In genomic region chr19:19775891-19776205, GRCh38 we compare ENCODE assay signal across 8 cellular contexts. TPM values are rescaled to one million over a fixed set of nuclear protein-coding genes. Genes with fewer than 3 reads are reported as not detected.
DNase-seq lines count a peak whose midpoint lies in the region; ATAC-seq and TF ChIP-seq lines count a peak whose summit lies in the region.

No MANE protein-coding gene starts in this region.

- POLR2A ChIA-PET in CD8-positive, alpha-beta T cell (lab: Charles Lee) = interaction anchor here (0.8 to 3.9 kb wide), 19 partner anchors 8 to 885 kb away, joined by 3 to 39 read pairs (median 6); partner anchors contain the start of genes ATP13A1, LPAR2, ZNF101 and ZNF14
- POLR2A ChIA-PET in OCI-LY7 (lab: Charles Lee) = interaction anchor here (0.6 to 1.8 kb wide), 14 partner anchors 8 to 127 kb away, joined by 3 to 10 read pairs (median 4); partner anchors contain the start of genes ZNF253, ZNF506 and ZNF93

- peak overlapping the region; percentile 97 for H3K4me3 Mint-ChIP-seq in CD8-positive, alpha-beta T cell

- WGBS in esophagus, 2 donors = 2 to 4% methylated on average over 11 of the region's 11 CpGs

- peak overlapping the region; percentile 42 for H3K27ac ChIP-seq in CD8-positive, alpha-beta T cell (ENCODE audit: low read depth, low read length)
- H3K27ac ChIP-seq in OCI-LY7 (ENCODE audit: low read depth, low read length, poor library complexity, severe bottlenecking) = no peak overlapping the region
- peak overlapping the region; percentile 83 to 91 for H3K27ac ChIP-seq in esophagus (ENCODE audit: low read depth in 2 of 2, low read length in 1 of 2)

- no TSS peak for BruUV-seq in OCI-LY7 (replicated peaks; lab: Mats Ljungman, UMichigan)

- H3K9me3 ChIP-seq in CD8-positive, alpha-beta T cell (ENCODE audit: low read length) = no peaks in the 10 kb centered on the region
- H3K9me3 ChIP-seq in OCI-LY7 (ENCODE audit: low read length) (peaks cover under 1% of the 10 kb centered on the region; the same call in 1 of the 2 replicates), esophagus (ENCODE audit: control insufficient read depth in 2 of 2, insufficient read depth in 1 of 2, low read depth in 1 of 2, low read length in 1 of 2) (no peaks in the 10 kb centered on the region)

- no peaks in the 10 kb centered on the region for H3K36me3 ChIP-seq in CD8-positive, alpha-beta T cell (ENCODE audit: insufficient read depth, low read length)
- H3K36me3 ChIP-seq in H7 (replicated peaks; ENCODE audit: control insufficient read depth, insufficient read depth, low read length) (no peaks in the 10 kb centered on the region), OCI-LY7 (ENCODE audit: insufficient read depth, low read length) (peaks cover 33% of the 10 kb centered on the region), esophagus (ENCODE audit: control insufficient read depth in 2 of 2, insufficient read depth in 2 of 2, low read length in 1 of 2) (no peaks in the 10 kb centered on the region)

- H3K4me2 ChIP-seq in OCI-LY7 (ENCODE audit: low read length) = peak overlapping the region; percentile 76

- H3K4me1 Mint-ChIP-seq in CD8-positive, alpha-beta T cell (ENCODE audit: low read depth) = peaks cover 64% of the 10 kb centered on the region

- H2AFZ ChIP-seq in OCI-LY7 (ENCODE audit: low read length) = peak overlapping the region; percentile 66

- peaks cover 11% of the 10 kb centered on the region; the same call in 1 of the 2 replicates for H3K79me2 ChIP-seq in OCI-LY7 (ENCODE audit: insufficient read depth, low read depth, low read length)

- H3K9me3 Mint-ChIP-seq in CD8-positive, alpha-beta T cell = no peaks in the 10 kb centered on the region

- peak; percentile 24 for ATAC-seq in CD8-positive, alpha-beta T cell

- TF ChIP-seq CTCF in CD8-positive, alpha-beta T cell (IDR thresholded peaks at IDR 0.05) = no peak
- TF ChIP-seq CTCF in OCI-LY7 (conservative IDR thresholded peaks at IDR 0.05; ENCODE audit: low read length) = no peak

- peak overlapping the region; percentile 98 for H3K27ac Mint-ChIP-seq in CD8-positive, alpha-beta T cell

- H3K9me2 ChIP-seq in OCI-LY7 (ENCODE audit: insufficient read depth, low read length) = no peaks in the 10 kb centered on the region

- H3K36me3 Mint-ChIP-seq in CD8-positive, alpha-beta T cell = peaks cover 28% of the 10 kb centered on the region

- H3K27me3 Mint-ChIP-seq in CD8-positive, alpha-beta T cell (ENCODE audit: low read depth) = no peaks in the 10 kb centered on the region

- CTCF ChIA-PET in CD8-positive, alpha-beta T cell (lab: Charles Lee) = interaction anchor here (0.7 to 1.7 kb wide), 2 partner anchors 28 to 46 kb away, joined by 3 to 9 read pairs; partner anchors contain the start of gene ZNF506
- CTCF ChIA-PET in OCI-LY7 (lab: Charles Lee; ENCODE audit: unreplicated experiment) = interaction anchor here (1.1 kb wide), 1 partner anchor 107 kb away, joined by 3 read pairs; the partner anchor contains the start of gene ZNF101

- peaks cover 17% of the 10 kb centered on the region for H3K4me1 ChIP-seq in CD8-positive, alpha-beta T cell (ENCODE audit: insufficient read depth, low read length)
- H3K4me1 ChIP-seq in OCI-LY7 (ENCODE audit: insufficient read depth, low read length, poor library complexity, severe bottlenecking) = peaks cover 23% of the 10 kb centered on the region
- H3K4me1 ChIP-seq in esophagus (ENCODE audit: control insufficient read depth in 2 of 2, insufficient read depth in 2 of 2, low read length in 1 of 2) = peaks cover 2 to 3% of the 10 kb centered on the region in 2 donors

- H3K27me3 ChIP-seq in CD8-positive, alpha-beta T cell (ENCODE audit: insufficient read depth, low read length) = no peaks in the 10 kb centered on the region
- H3K27me3 ChIP-seq in H7 (ENCODE audit: control insufficient read depth, insufficient read depth, low read length) (no peaks in the 10 kb centered on the region), esophagus (ENCODE audit: control insufficient read depth in 1 of 2, insufficient read depth in 2 of 2, low read length in 2 of 2) (no peaks in the 10 kb centered on the region)

- H3K4me3 ChIP-seq in CD8-positive, alpha-beta T cell (ENCODE audit: low read depth, low read length) = peak overlapping the region; percentile 60
- peak overlapping the region; percentile 60 for H3K4me3 ChIP-seq in H7 (ENCODE audit: insufficient read depth, low read depth, low read length)
- peak overlapping the region; percentile 78 for H3K4me3 ChIP-seq in OCI-LY7 (ENCODE audit: low read depth, low read length, poor library complexity, severe bottlenecking)
- peak overlapping the region; percentile 72 to 77 for H3K4me3 ChIP-seq in esophagus (ENCODE audit: low read depth in 1 of 2, low read length in 2 of 2)

- peak in 1 of 7 experiments; percentile 3 for DNase-seq in CD8-positive, alpha-beta T cell
- DNase-seq in H7 (no peak), OCI-LY7 (ENCODE audit: low spot score) (no peak), pons (ENCODE audit: low spot score) (peak; percentile 11), dedifferentiated amniotic fluid mesenchymal stem cell (ENCODE audit: extremely low spot score) (no peak), D341Med (ENCODE audit: low spot score) (no peak), posterior vena cava (ENCODE audit: low spot score) (no peak)

- no peaks in the 10 kb centered on the region for H4K20me1 ChIP-seq in OCI-LY7 (ENCODE audit: insufficient read depth, low read length)

- intact Hi-C loops in CD8-positive, alpha-beta T cell (cut with DNase I, micrococcal nuclease) = loop anchor here (1.0 to 10.0 kb wide), 11 partner anchors 43 to 1621 kb away; partner anchors contain the start of genes ATP13A1 (in 2 of the 2), ZNF14 (in 2 of the 2), ZNF506 (in 2 of the 2) and LPAR2 (in 1 of the 2)
- intact Hi-C loops in OCI-LY7 (cut with micrococcal nuclease; ENCODE audit: unreplicated experiment) = loop anchor here (1.0 to 10.0 kb wide), 2 partner anchors 113 to 179 kb away; partner anchors contain the start of gene ATP13A1
- intact Hi-C loops in posterior vena cava (cut with DNase I) = no loop called here

RNA-seq across cellular contexts. Expression of gene ZNF14, which starts 42.9 kb away (rescaled TPM):
- 10 to 100 TPM; 40.7 to 44.9 TPM for total RNA-seq in CD8-positive, alpha-beta T cell
- total RNA-seq in H7 (2014; rRNA removed; shearing (Covaris generic)) = 2.3 and 4.3 TPM in 2 replicates
- total RNA-seq in OCI-LY7 (2014; rRNA removed; shearing (Covaris generic)) = 4.5 and 8.7 TPM in 2 replicates
- 7.0 and 8.4 TPM in 2 replicates for total RNA-seq in OCI-LY7 (2022)
- 1 to 10 TPM; 2.2 to 2.3 TPM for polyA plus RNA-seq in esophagus
- total RNA-seq in posterior vena cava = 1 to 10 TPM; 5.0 to 6.4 TPM

RNA-seq across cellular contexts. Expression of gene ZNF506, which starts 45.7 kb away (rescaled TPM):
- 10 to 100 TPM; 50.2 to 50.4 TPM for total RNA-seq in CD8-positive, alpha-beta T cell
- 0.04 and 0.07 TPM in 2 replicates for total RNA-seq in H7 (2014; rRNA removed; shearing (Covaris generic))
- total RNA-seq in OCI-LY7 (2014; rRNA removed; shearing (Covaris generic)) = 22.1 and 36.4 TPM in 2 replicates
- total RNA-seq in OCI-LY7 (2022) = 29.7 and 32.3 TPM in 2 replicates
- 1 to 10 TPM; 3.4 to 5.1 TPM for polyA plus RNA-seq in esophagus
- total RNA-seq in posterior vena cava = 10 to 100 TPM; 19.6 to 23.0 TPM

Comparison
In these comparisons a context has a peak if more than half of its experiments do, and no peak if none do; other contexts are left out.
1. RNA of gene ZNF506, which starts 45.7 kb away (total RNA-seq): 50.2 to 50.4 TPM in CD8-positive, alpha-beta T cell, 22.1 to 36.4 TPM in OCI-LY7 and 19.6 to 23.0 TPM in posterior vena cava; 0.04 to 0.07 TPM in H7; every median in the first group is over 10 times any median in the second.
2. intact Hi-C loops: an anchor here in CD8-positive, alpha-beta T cell (1.0 to 10.0 kb wide) and OCI-LY7 (1.0 to 10.0 kb wide); none called in posterior vena cava.
3. Peak in every context shown above with its lines, with median percentiles within 50 percentile points of each other: H3K4me3 ChIP-seq.